Comparison of ENCODE assay signal across 27 cellular contexts in genomic region chr3:4471907-4472306, GRCh38.
"Had no signal": no experiment of that assay in that cellular context is flagged by ENCODE, and none has a peak within 500 bp of the region (broad histone marks: within the 10 kb centered on the region; RNA-seq: fewer than 3 reads in every experiment).

No MANE protein-coding gene starts in this region.

- H3K36me3 ChIP-seq: ascending aorta, heart left ventricle, left ventricle myocardium inferior, prostate gland, sigmoid colon had no signal

- H3K4me3 ChIP-seq: ascending aorta, heart left ventricle, left ventricle myocardium inferior, prostate gland, sigmoid colon had no signal

- H3K9me3 ChIP-seq: ascending aorta, heart left ventricle, left ventricle myocardium inferior, prostate gland, sigmoid colon had no signal

- FAIRE-seq: small intestine had no signal

- DNase-seq: activated CD4-positive, alpha-beta memory T cell treated with anti-CD3 and anti-CD28 coated beads, Interleukin-2, amount 10 ng/mL, durations not matched to agents 7 days and 5 days; activated CD4-positive, alpha-beta T cell treated with anti-CD3 and anti-CD28 coated beads for 1 hour; activated CD4-positive, alpha-beta T cell treated with anti-CD3 and anti-CD28 coated beads, Interleukin-2, amount 10 ng/mL, durations not matched to agents 7 days and 5 days; activated CD8-positive, alpha-beta memory T cell treated with anti-CD3 and anti-CD28 coated beads, Interleukin-2, amount 50 U/mL, for 48 hours; activated gamma-delta T cell; activated naive CD4-positive, alpha-beta T cell treated with anti-CD3 and anti-CD28 coated beads, Interleukin-2, amount 10 ng/mL, durations not matched to agents 7 days and 5 days; activated naive CD8-positive, alpha-beta T cell treated with anti-CD3 and anti-CD28 coated beads, Interleukin-2, amount 10 ng/mL, durations not matched to agents 7 days and 5 days; activated T-cell treated with anti-CD3 and anti-CD28 coated beads, Interleukin-2, amount 50 U/mL, for 24 hours; caudate nucleus; endodermal cell; foreskin fibroblast; heart left ventricle; kidney glomerular epithelial cell; left ventricle myocardium inferior; retina; sigmoid colon; small intestine; stimulated activated CD4-positive, alpha-beta T cell treated with anti-CD3 and anti-CD28 coated beads, Interleukin-4, amount 100 ng/mL, for 24 hours; stimulated activated naive CD8-positive, alpha-beta T cell treated with anti-CD3 and anti-CD28 coated beads, Interleukin-15, amount 100 ng/mL, for 72 hours; substantia nigra; T-helper 17 cell; T1000 had no signal

- H3K27ac ChIP-seq: ascending aorta, heart left ventricle, left ventricle myocardium inferior, prostate gland, sigmoid colon had no signal

- H3K4me1 ChIP-seq: prostate gland had no signal

- H3K27me3 ChIP-seq: ascending aorta, heart left ventricle, sigmoid colon had no signal

- ATAC-seq: esophagus mucosa; heart left ventricle; stimulated activated effector memory CD8-positive, alpha-beta T cell treated with anti-CD3 and anti-CD28 coated beads, Interleukin-12 subunit alpha, Interleukin-12 subunit beta, amount 100 ng/mL, for 72 hours; stimulated activated naive CD8-positive, alpha-beta T cell treated with anti-CD3 and anti-CD28 coated beads, Interleukin-15, amount 100 ng/mL, for 72 hours; T-helper 17 cell; WTC11 had no signal
